ENCODE assay signal across 1 cellular context in the genomic region with DNA sequence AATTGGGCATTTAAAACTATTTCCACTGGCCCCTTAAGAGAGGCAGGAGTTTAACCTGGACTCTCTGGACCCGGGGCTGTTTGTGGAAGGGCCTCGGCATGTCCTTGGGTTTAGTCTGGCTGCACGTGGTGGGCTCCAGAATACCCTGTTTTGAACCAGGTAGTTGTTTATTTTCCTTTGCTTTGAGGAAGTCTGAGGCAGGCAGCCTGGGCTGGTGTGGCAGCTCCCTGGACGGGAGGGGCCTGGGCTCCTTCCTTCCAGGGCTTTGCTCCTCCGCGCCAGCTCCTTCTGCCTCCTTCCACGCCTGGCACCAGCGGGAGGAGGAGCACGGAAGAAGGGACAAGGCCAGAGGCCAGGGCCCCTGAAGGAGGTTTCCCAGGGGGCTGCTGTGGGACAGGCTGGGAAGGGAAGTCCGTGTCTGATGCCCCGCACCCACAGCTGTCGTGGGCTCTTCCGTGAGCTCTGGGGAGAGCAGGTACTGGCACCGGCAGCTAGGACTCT.
TF ChIP-seq lines count a peak whose summit lies in the region.

No MANE protein-coding gene starts in this region.

TF ChIP-seq in HepG2, 621 proteins besides CTCF, POLR2A, EP300 and RAD21 (continued from another document and continues in another):
- TF ChIP-seq, protein P1, sequence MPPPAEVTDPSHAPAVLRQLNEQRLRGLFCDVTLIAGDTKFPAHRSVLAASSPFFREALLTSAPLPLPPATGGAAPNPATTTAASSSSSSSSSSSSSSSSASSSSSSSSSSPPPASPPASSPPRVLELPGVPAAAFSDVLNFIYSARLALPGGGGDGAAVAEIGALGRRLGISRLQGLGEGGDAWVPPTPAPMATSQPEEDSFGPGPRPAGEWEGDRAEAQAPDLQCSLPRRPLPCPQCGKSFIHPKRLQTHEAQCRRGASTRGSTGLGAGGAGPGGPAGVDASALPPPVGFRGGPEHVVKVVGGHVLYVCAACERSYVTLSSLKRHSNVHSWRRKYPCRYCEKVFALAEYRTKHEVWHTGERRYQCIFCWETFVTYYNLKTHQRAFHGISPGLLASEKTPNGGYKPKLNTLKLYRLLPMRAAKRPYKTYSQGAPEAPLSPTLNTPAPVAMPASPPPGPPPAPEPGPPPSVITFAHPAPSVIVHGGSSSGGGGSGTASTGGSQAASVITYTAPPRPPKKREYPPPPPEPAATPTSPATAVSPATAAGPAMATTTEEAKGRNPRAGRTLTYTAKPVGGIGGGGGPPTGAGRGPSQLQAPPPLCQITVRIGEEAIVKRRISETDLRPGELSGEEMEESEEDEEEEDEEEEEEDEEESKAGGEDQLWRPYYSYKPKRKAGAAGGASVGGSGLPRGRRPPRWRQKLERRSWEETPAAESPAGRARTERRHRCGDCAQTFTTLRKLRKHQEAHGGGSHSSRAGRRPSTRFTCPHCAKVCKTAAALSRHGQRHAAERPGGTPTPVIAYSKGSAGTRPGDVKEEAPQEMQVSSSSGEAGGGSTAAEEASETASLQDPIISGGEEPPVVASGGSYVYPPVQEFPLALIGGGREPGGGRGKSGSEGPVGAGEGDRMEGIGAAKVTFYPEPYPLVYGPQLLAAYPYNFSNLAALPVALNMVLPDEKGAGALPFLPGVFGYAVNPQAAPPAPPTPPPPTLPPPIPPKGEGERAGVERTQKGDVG (CRISPR knock-in tag; IDR thresholded peaks at IDR 0.05; ENCODE audit: borderline replicate concordance), result no peak
- TF ChIP-seq FOXA1 (IDR thresholded peaks at IDR 0.05), result no peak
- TF ChIP-seq FOXA1 (CRISPR knock-in tag; IDR thresholded peaks at IDR 0.05), result peak; percentile 42; the same call in 1 of the 2 replicates
- no peak for TF ChIP-seq HMGXB3 (CRISPR knock-in tag; IDR thresholded peaks at IDR 0.05; ENCODE audit: borderline replicate concordance)
- TF ChIP-seq, protein P2, sequence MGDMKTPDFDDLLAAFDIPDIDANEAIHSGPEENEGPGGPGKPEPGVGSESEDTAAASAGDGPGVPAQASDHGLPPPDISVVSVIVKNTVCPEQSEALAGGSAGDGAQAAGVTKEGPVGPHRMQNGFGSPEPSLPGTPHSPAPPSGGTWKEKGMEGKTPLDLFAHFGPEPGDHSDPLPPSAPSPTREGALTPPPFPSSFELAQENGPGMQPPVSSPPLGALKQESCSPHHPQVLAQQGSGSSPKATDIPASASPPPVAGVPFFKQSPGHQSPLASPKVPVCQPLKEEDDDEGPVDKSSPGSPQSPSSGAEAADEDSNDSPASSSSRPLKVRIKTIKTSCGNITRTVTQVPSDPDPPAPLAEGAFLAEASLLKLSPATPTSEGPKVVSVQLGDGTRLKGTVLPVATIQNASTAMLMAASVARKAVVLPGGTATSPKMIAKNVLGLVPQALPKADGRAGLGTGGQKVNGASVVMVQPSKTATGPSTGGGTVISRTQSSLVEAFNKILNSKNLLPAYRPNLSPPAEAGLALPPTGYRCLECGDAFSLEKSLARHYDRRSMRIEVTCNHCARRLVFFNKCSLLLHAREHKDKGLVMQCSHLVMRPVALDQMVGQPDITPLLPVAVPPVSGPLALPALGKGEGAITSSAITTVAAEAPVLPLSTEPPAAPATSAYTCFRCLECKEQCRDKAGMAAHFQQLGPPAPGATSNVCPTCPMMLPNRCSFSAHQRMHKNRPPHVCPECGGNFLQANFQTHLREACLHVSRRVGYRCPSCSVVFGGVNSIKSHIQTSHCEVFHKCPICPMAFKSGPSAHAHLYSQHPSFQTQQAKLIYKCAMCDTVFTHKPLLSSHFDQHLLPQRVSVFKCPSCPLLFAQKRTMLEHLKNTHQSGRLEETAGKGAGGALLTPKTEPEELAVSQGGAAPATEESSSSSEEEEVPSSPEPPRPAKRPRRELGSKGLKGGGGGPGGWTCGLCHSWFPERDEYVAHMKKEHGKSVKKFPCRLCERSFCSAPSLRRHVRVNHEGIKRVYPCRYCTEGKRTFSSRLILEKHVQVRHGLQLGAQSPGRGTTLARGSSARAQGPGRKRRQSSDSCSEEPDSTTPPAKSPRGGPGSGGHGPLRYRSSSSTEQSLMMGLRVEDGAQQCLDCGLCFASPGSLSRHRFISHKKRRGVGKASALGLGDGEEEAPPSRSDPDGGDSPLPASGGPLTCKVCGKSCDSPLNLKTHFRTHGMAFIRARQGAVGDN (CRISPR knock-in tag; IDR thresholded peaks at IDR 0.05), result peak; percentile 86
- TF ChIP-seq ARNT2 (CRISPR knock-in tag; IDR thresholded peaks at IDR 0.05; ENCODE audit: low read depth), result no peak
- peak; percentile 64; the same call in 1 of the 2 replicates for TF ChIP-seq MTA1 (CRISPR knock-in tag; IDR thresholded peaks at IDR 0.05; ENCODE audit: borderline replicate concordance)
- TF ChIP-seq KDM4B (CRISPR knock-in tag; IDR thresholded peaks at IDR 0.05), result no peak; the same call in 1 of the 2 replicates
- TF ChIP-seq EHMT2 (IDR thresholded peaks at IDR 0.05; ENCODE audit: borderline replicate concordance, low read depth, low read length), result no peak
- TF ChIP-seq FOXA3 (CRISPR knock-in tag; IDR thresholded peaks at IDR 0.05), result peak; percentile 49; the same call in 1 of the 2 replicates
- TF ChIP-seq CHD4 (IDR thresholded peaks at IDR 0.05; ENCODE audit: borderline replicate concordance, low read length), result no peak
- TF ChIP-seq ZNF788 (CRISPR knock-in tag; IDR thresholded peaks at IDR 0.05; ENCODE audit: borderline replicate concordance), result peak; percentile 54; the same call in 1 of the 2 replicates
- no peak for TF ChIP-seq ZSCAN20 (CRISPR knock-in tag; IDR thresholded peaks at IDR 0.05; ENCODE audit: borderline replicate concordance)
- no peak for TF ChIP-seq ZFAT (CRISPR knock-in tag; conservative IDR thresholded peaks at IDR 0.05)
- 0 out of 2 replicates have a peak, but pooled peaks have one; percentile 52 for TF ChIP-seq ZSCAN9 (CRISPR knock-in tag; IDR thresholded peaks at IDR 0.05; ENCODE audit: borderline replicate concordance)
- no peak for TF ChIP-seq ZNF30 (CRISPR knock-in tag; IDR thresholded peaks at IDR 0.05)
- TF ChIP-seq KLF13 (CRISPR knock-in tag; IDR thresholded peaks at IDR 0.05), result no peak
- TF ChIP-seq, protein P3, sequence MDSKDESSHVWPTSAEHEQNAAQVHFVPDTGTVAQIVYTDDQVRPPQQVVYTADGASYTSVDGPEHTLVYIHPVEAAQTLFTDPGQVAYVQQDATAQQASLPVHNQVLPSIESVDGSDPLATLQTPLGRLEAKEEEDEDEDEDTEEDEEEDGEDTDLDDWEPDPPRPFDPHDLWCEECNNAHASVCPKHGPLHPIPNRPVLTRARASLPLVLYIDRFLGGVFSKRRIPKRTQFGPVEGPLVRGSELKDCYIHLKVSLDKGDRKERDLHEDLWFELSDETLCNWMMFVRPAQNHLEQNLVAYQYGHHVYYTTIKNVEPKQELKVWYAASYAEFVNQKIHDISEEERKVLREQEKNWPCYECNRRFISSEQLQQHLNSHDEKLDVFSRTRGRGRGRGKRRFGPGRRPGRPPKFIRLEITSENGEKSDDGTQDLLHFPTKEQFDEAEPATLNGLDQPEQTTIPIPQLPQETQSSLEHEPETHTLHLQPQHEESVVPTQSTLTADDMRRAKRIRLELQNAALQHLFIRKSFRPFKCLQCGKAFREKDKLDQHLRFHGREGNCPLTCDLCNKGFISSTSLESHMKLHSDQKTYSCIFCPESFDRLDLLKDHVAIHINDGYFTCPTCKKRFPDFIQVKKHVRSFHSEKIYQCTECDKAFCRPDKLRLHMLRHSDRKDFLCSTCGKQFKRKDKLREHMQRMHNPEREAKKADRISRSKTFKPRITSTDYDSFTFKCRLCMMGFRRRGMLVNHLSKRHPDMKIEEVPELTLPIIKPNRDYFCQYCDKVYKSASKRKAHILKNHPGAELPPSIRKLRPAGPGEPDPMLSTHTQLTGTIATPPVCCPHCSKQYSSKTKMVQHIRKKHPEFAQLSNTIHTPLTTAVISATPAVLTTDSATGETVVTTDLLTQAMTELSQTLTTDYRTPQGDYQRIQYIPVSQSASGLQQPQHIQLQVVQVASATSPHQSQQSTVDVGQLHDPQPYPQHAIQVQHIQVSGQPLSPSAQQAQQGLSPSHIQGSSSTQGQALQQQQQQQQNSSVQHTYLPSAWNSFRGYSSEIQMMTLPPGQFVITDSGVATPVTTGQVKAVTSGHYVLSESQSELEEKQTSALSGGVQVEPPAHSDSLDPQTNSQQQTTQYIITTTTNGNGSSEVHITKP (CRISPR knock-in tag; IDR thresholded peaks at IDR 0.05; ENCODE audit: low read depth), result peak; percentile 51; the same call in 1 of the 2 replicates
- TF ChIP-seq NFE2L1 (CRISPR knock-in tag; IDR thresholded peaks at IDR 0.05; ENCODE audit: borderline replicate concordance), result no peak
- no peak for TF ChIP-seq HHEX (CRISPR knock-in tag; IDR thresholded peaks at IDR 0.05)
- no peak for TF ChIP-seq BRCA1 (CRISPR knock-in tag; IDR thresholded peaks at IDR 0.05)
- no peak for TF ChIP-seq ZFP41 (CRISPR knock-in tag; IDR thresholded peaks at IDR 0.05; ENCODE audit: borderline replicate concordance)
- no peak for TF ChIP-seq CBX5 (CRISPR knock-in tag; IDR thresholded peaks at IDR 0.05; ENCODE audit: borderline replicate concordance)
- TF ChIP-seq ADNP (CRISPR knock-in tag; IDR thresholded peaks at IDR 0.05), result no peak
- no peak for TF ChIP-seq RBFOX2 (IDR thresholded peaks at IDR 0.05; ENCODE audit: low read depth, low read length)
- 0 out of 2 replicates have a peak, but pooled peaks have one; percentile 52 for TF ChIP-seq ZNF816 (CRISPR knock-in tag; IDR thresholded peaks at IDR 0.05; ENCODE audit: borderline replicate concordance)
- TF ChIP-seq, protein P4, sequence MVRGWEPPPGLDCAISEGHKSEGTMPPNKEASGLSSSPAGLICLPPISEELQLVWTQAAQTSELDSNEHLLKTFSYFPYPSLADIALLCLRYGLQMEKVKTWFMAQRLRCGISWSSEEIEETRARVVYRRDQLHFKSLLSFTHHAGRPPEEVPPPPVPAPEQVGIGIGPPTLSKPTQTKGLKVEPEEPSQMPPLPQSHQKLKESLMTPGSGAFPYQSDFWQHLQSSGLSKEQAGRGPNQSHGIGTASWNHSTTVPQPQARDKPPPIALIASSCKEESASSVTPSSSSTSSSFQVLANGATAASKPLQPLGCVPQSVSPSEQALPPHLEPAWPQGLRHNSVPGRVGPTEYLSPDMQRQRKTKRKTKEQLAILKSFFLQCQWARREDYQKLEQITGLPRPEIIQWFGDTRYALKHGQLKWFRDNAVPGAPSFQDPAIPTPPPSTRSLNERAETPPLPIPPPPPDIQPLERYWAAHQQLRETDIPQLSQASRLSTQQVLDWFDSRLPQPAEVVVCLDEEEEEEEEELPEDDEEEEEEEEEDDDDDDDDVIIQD (CRISPR knock-in tag; IDR thresholded peaks at IDR 0.05; ENCODE audit: low read depth), result no peak
- TF ChIP-seq MLX (CRISPR knock-in tag; IDR thresholded peaks at IDR 0.05), result 0 out of 2 replicates have a peak, but pooled peaks have one; percentile 29
- TF ChIP-seq NONO (IDR thresholded peaks at IDR 0.05), result no peak
- no peak for TF ChIP-seq NONO (CRISPR knock-in tag; conservative IDR thresholded peaks at IDR 0.05)
- 0 out of 2 replicates have a peak, but pooled peaks have one; percentile 41 for TF ChIP-seq DMAP1 (CRISPR knock-in tag; IDR thresholded peaks at IDR 0.05)
- no peak for TF ChIP-seq ZNF251 (CRISPR knock-in tag; IDR thresholded peaks at IDR 0.05)
- no peak for TF ChIP-seq DNMT1 (CRISPR knock-in tag; IDR thresholded peaks at IDR 0.05)
- no peak for TF ChIP-seq ZNF512 (CRISPR knock-in tag; IDR thresholded peaks at IDR 0.05)
- TF ChIP-seq FOXK2 (IDR thresholded peaks at IDR 0.05), result no peak; the same call in 1 of the 2 replicates
- TF ChIP-seq GZF1 (CRISPR knock-in tag; IDR thresholded peaks at IDR 0.05), result no peak
